In the genomic region with DNA sequence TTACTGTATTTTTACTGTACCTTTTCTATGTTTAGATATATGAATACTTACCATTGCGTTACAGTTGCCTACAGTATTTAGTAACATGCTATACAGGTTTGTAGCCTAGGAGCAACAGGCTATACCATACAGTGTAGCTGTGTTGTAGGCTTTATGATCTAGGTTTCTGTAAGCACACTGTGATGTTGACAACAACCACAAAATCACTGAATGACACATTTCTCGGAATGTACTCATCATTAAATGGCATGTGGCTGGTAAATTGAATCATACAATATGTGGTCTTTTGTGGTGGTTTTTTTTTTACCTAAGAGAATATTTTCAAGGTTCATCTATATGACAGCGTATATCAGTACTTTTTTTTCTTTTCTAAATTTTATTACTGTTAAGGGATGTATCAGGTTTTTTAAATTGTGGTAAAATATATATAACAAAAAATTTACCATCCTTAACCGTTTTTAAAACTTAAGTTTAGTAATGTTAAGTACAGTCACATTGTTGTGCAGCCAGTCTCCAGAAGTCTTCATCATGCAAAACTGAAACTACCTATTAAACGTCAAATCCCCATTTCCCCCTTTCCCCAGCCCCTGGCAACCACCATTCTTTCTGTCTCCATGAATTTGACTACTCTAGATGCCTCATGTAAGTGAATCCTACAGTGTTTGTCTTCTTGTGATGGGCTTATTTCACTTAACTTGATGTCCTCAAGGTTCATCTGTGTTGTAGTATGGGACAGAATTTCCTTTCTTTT, we compare ENCODE assay signal across 12 cellular contexts. TPM values are rescaled to one million over a fixed set of nuclear protein-coding genes. Genes with fewer than 3 reads are reported as not detected.
DNase-seq lines count a peak whose midpoint lies in the region; ATAC-seq, FAIRE-seq and TF ChIP-seq lines count a peak whose summit lies in the region.
"Had no signal": no experiment of that assay in that cellular context is flagged by ENCODE, and none has a peak within 500 bp of the region (broad histone marks: within the 10 kb centered on the region; RNA-seq: fewer than 3 reads in every experiment).

No MANE protein-coding gene starts in this region.

- no peaks in the 10 kb centered on the region for H3K27me3 Mint-ChIP-seq in CD8-positive, alpha-beta T cell (ENCODE audit: low read depth)

- WGBS in sigmoid colon, 2 donors = 78 to 82% methylated on average over 5 of the region's 5 CpGs

- no peak for TF ChIP-seq POLR2A in sigmoid colon (IDR thresholded peaks at IDR 0.05)

- TF ChIP-seq EP300 in sigmoid colon (IDR thresholded peaks at IDR 0.05) = no peak

- no peak for DNase-seq in CD8-positive, alpha-beta T cell
- DNase-seq in RKO (ENCODE audit: low spot score) (peak; percentile 67), fibroblast of peridontal ligament (ENCODE audit: extremely low read depth) (peak; percentile 32), AML-193 (lab: John Stamatoyannopoulos, UW) (no peak), HTR-8/SVneo (ENCODE audit: insufficient read length, low spot score) (no peak), Right ventricle myocardium superior (no peak), sigmoid colon (no peak)
- DNase-seq: effector memory CD4-positive, alpha-beta T cell; GDM1; KG1; testis had no signal

- peaks cover 11% of the 10 kb centered on the region for H3K4me1 Mint-ChIP-seq in CD8-positive, alpha-beta T cell (ENCODE audit: low read depth)

- FAIRE-seq in HTR-8/SVneo (lab: Jason Lieb, UNC) = no peak

- H3K27ac ChIP-seq in CD8-positive, alpha-beta T cell (ENCODE audit: low read depth, low read length) = no peak overlapping the region
- H3K27ac ChIP-seq in sigmoid colon = no peak overlapping the region
- H3K27ac ChIP-seq: testis had no signal

- H3K4me3 Mint-ChIP-seq in CD8-positive, alpha-beta T cell = no peak overlapping the region

- ATAC-seq in CD8-positive, alpha-beta T cell = peak; percentile 51
- peak; percentile 75 for ATAC-seq in GM19351 (IDR thresholded peaks at IDR 0.05; ENCODE audit: unreplicated experiment)
- ATAC-seq in Right ventricle myocardium superior (ENCODE audit: poor library complexity) = no peak

- H3K36me3 Mint-ChIP-seq in CD8-positive, alpha-beta T cell = peaks cover 64% of the 10 kb centered on the region

- H3K4me3 ChIP-seq in CD8-positive, alpha-beta T cell (ENCODE audit: low read depth, low read length) = no peak overlapping the region
- no peak overlapping the region for H3K4me3 ChIP-seq in sigmoid colon
- H3K4me3 ChIP-seq: testis had no signal

- no peaks in the 10 kb centered on the region for H3K9me3 Mint-ChIP-seq in CD8-positive, alpha-beta T cell

- CTCF ChIA-PET in CD8-positive, alpha-beta T cell (lab: Charles Lee) = no interaction called here

- no peak overlapping the region for H3K27ac Mint-ChIP-seq in CD8-positive, alpha-beta T cell

- H3K9me3 ChIP-seq in CD8-positive, alpha-beta T cell (ENCODE audit: low read length) = no peaks in the 10 kb centered on the region
- no peaks in the 10 kb centered on the region for H3K9me3 ChIP-seq in sigmoid colon
- H3K9me3 ChIP-seq: testis had no signal

- POLR2A ChIA-PET in CD8-positive, alpha-beta T cell (lab: Charles Lee) = interaction anchor here (0.6 kb wide), 1 partner anchor 375 kb away, joined by 3 read pairs; no protein-coding TSS in a partner anchor

- no peaks in the 10 kb centered on the region for H3K27me3 ChIP-seq in CD8-positive, alpha-beta T cell (ENCODE audit: insufficient read depth, low read length)
- no peaks in the 10 kb centered on the region for H3K27me3 ChIP-seq in sigmoid colon
- H3K27me3 ChIP-seq: testis had no signal

- no peak for TF ChIP-seq CTCF in CD8-positive, alpha-beta T cell (IDR thresholded peaks at IDR 0.05)
- no peak for TF ChIP-seq CTCF in sigmoid colon (IDR thresholded peaks at IDR 0.05)

- no peaks in the 10 kb centered on the region for H3K36me3 ChIP-seq in CD8-positive, alpha-beta T cell (ENCODE audit: insufficient read depth, low read length)
- H3K36me3 ChIP-seq in sigmoid colon = peaks cover 0 to 57% (median 7%) of the 10 kb centered on the region in 4 donors

- H3K4me1 ChIP-seq in CD8-positive, alpha-beta T cell (ENCODE audit: insufficient read depth, low read length) = no peaks in the 10 kb centered on the region
- no peaks in the 10 kb centered on the region for H3K4me1 ChIP-seq in sigmoid colon
- H3K4me1 ChIP-seq: testis had no signal

- intact Hi-C loops in CD8-positive, alpha-beta T cell (cut with DNase I, micrococcal nuclease) = no loop called here
- intact Hi-C loops in Right ventricle myocardium superior (cut with DNase I) = no loop called here
- intact Hi-C loops in sigmoid colon (cut with DNase I) = no loop called here

RNA-seq across cellular contexts. Expression of gene BTAF1, which starts 21.5 kb away (rescaled TPM):
- total RNA-seq in CD8-positive, alpha-beta T cell = 10 to 100 TPM; 88.6 to 90.7 TPM
- total RNA-seq in Right ventricle myocardium superior = 9.9 TPM
- total RNA-seq in sigmoid colon = 10 to 100 TPM; 34.6 to 45.5 (median 35.3) TPM
- polyA plus RNA-seq in sigmoid colon = 10 to 100 TPM in 1 of 3 donors, 1 to 10 TPM in 2; 1.8 to 10.7 (median 2.5) TPM

RNA-seq across cellular contexts. Expression of gene FGFBP3, which starts 35.8 kb away (rescaled TPM):
- total RNA-seq in CD8-positive, alpha-beta T cell = 1 to 10 TPM; 1.3 to 1.5 TPM
- total RNA-seq in Right ventricle myocardium superior (0.22 TPM), sigmoid colon (under 1 TPM in 3 of 4 donors, not detected in 1; 0.16 to 0.71 (median 0.27) TPM)
- 1 to 10 TPM in 1 of 3 donors, under 1 TPM in 2; 0.60 to 1.2 (median 0.69) TPM for polyA plus RNA-seq in sigmoid colon

Comparison
In these comparisons a context has a peak if more than half of its experiments do, and no peak if none do; other contexts are left out.
1. DNase-seq: peak in RKO (single experiment) and fibroblast of peridontal ligament (single experiment); none in CD8-positive, alpha-beta T cell (0 of 7), AML-193 (0 of 2), HTR-8/SVneo (single experiment), Right ventricle myocardium superior (single experiment) and sigmoid colon (single experiment).